In the genomic region with DNA sequence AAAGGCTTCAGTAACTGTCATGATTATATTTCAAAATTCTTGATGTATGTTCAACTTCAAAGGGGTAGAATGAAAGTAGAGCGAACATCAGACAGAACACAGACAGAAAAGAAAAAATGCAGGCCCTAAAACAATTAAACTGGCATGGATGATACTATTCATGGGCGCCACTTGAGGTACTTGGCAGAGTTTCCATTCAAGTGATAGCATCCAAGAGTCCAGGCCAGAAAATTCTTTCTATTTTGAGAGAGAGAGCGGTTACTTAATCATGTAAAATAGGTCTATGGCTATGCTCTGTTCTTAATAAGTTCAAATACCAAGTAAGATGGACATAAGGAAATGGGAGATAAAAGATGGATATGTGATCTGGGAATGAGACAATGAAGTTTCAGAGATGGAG, we compare ENCODE assay signal across 19 cellular contexts. TPM values are rescaled to one million over a fixed set of nuclear protein-coding genes. Genes with fewer than 3 reads are reported as not detected.
DNase-seq lines count a peak whose midpoint lies in the region; ATAC-seq and TF ChIP-seq lines count a peak whose summit lies in the region.
"Had no signal": no experiment of that assay in that cellular context is flagged by ENCODE, and none has a peak within 500 bp of the region (broad histone marks: within the 10 kb centered on the region; RNA-seq: fewer than 3 reads in every experiment).

No MANE protein-coding gene starts in this region.

- 42 to 54% (median 48%) methylated on average over 3 of the region's 3 CpGs for WGBS in heart left ventricle, 4 donors

- no peaks in the 10 kb centered on the region for H3K36me3 ChIP-seq in right atrium auricular region
- H3K36me3 ChIP-seq in heart left ventricle, result no peaks in the 10 kb centered on the region
- no peaks in the 10 kb centered on the region for H3K36me3 ChIP-seq in left ventricle myocardium inferior
- H3K36me3 ChIP-seq in skeletal muscle tissue (ENCODE audit: control insufficient read depth in 3 of 3, insufficient read depth in 3 of 3, low read length in 3 of 3), result no peaks in the 10 kb centered on the region
- no peaks in the 10 kb centered on the region for H3K36me3 ChIP-seq in upper lobe of right lung

- H3K27me3 ChIP-seq in right atrium auricular region (no peaks in the 10 kb centered on the region), heart left ventricle (no peaks in the 10 kb centered on the region), left ventricle myocardium inferior (ENCODE audit: low read depth) (no peaks in the 10 kb centered on the region), skeletal muscle tissue (ENCODE audit: control insufficient read depth in 3 of 3, insufficient read depth in 3 of 3, low read length in 3 of 3) (no peaks in the 10 kb centered on the region), upper lobe of right lung (no peaks in the 10 kb centered on the region)

- no peaks in the 10 kb centered on the region for H3K9me3 ChIP-seq in right atrium auricular region
- H3K9me3 ChIP-seq in heart left ventricle, result no peaks in the 10 kb centered on the region
- no peaks in the 10 kb centered on the region for H3K9me3 ChIP-seq in left ventricle myocardium inferior (replicated peaks)
- H3K9me3 ChIP-seq in skeletal muscle tissue (ENCODE audit: control insufficient read depth in 3 of 3, low read length in 3 of 3), result no peaks in the 10 kb centered on the region
- H3K9me3 ChIP-seq in upper lobe of right lung, result no peaks in the 10 kb centered on the region

- no peak for TF ChIP-seq POLR2A in heart left ventricle (IDR thresholded peaks at IDR 0.05)

- H3K9ac ChIP-seq in skeletal muscle tissue (ENCODE audit: low read depth in 1 of 3, low read length in 3 of 3), result no peak overlapping the region

- ATAC-seq in Right ventricle myocardium inferior, result peak; percentile 74
- ATAC-seq in heart left ventricle, result peak; percentile 79 to 90 (median 88)
- no peak for ATAC-seq in upper lobe of right lung
- ATAC-seq: GM12878, GM23338, HCT116 had no signal

- TF ChIP-seq CTCF in right atrium auricular region (IDR thresholded peaks at IDR 0.05) (no peak), heart left ventricle (IDR thresholded peaks at IDR 0.05) (no peak), left ventricle myocardium inferior (IDR thresholded peaks at IDR 0.05; ENCODE audit: borderline replicate concordance) (no peak), upper lobe of right lung (IDR thresholded peaks at IDR 0.05) (no peak)

- intact Hi-C loops in Right ventricle myocardium inferior (cut with DNase I), result no loop called here
- intact Hi-C loops in heart left ventricle (cut with DNase I), result loop anchor here in 1 of 10 donors (10.0 kb wide), 1 partner anchor 288 kb away; no protein-coding TSS in a partner anchor
- intact Hi-C loops in left ventricle myocardium inferior (cut with micrococcal nuclease), result no loop called here
- intact Hi-C loops in upper lobe of right lung (cut with DNase I), result no loop called here

- DNase-seq in Right ventricle myocardium inferior (ENCODE audit: missing footprints) (no peak), right atrium auricular region (ENCODE audit: low spot score) (no peak), heart left ventricle (peak in 3 of 5 donors; percentile 24 to 44 (median 35)), left ventricle myocardium inferior (no peak), DMS153 (lab: John Stamatoyannopoulos, UW) (no peak), SKM-1 treated with dmso at 0.1 percent for 144 hours (lab: John Stamatoyannopoulos, UW; ENCODE audit: unreplicated experiment) (no peak), upper lobe of right lung (no peak)
- DNase-seq: C1 segment of cervical spinal cord; Calu3; CD4-positive, alpha-beta memory T cell; COR-L47; EL; GDM1; H9 had no signal

- H3K4me1 ChIP-seq in right atrium auricular region, result no peaks in the 10 kb centered on the region
- peaks cover 0 to 33% (median 9%) of the 10 kb centered on the region in 12 donors for H3K4me1 ChIP-seq in heart left ventricle
- H3K4me1 ChIP-seq in left ventricle myocardium inferior, result peaks cover 34% of the 10 kb centered on the region
- peaks cover 3 to 11% (median 4%) of the 10 kb centered on the region in 3 donors for H3K4me1 ChIP-seq in skeletal muscle tissue (ENCODE audit: control insufficient read depth in 3 of 3, insufficient read depth in 3 of 3, low read length in 3 of 3)
- no peaks in the 10 kb centered on the region for H3K4me1 ChIP-seq in upper lobe of right lung

- peak overlapping the region in 1 of 2 donors; percentile 81 for H3K27ac ChIP-seq in right atrium auricular region
- peak overlapping the region in 11 of 12 donors; percentile 4 to 87 (median 70) for H3K27ac ChIP-seq in heart left ventricle
- H3K27ac ChIP-seq in left ventricle myocardium inferior (replicated peaks), result peak overlapping the region; percentile 78
- peak overlapping the region; percentile 29 for H3K27ac ChIP-seq in skeletal muscle tissue (ENCODE audit: low read depth, low read length)
- no peak overlapping the region for H3K27ac ChIP-seq in upper lobe of right lung
- H3K27ac ChIP-seq: 22Rv1 had no signal

- H3K4me3 ChIP-seq in right atrium auricular region (no peak overlapping the region), heart left ventricle (no peak overlapping the region), left ventricle myocardium inferior (no peak overlapping the region), skeletal muscle tissue (ENCODE audit: low read length in 3 of 3) (no peak overlapping the region), upper lobe of right lung (no peak overlapping the region)
- H3K4me3 ChIP-seq: GM12878, GM23338 had no signal

RNA-seq across cellular contexts. Expression of a gene that starts 21.4 kb away (rescaled TPM):
- total RNA-seq in Right ventricle myocardium inferior (12.7 TPM), right atrium auricular region (1 to 10 TPM; 1.7 to 6.3 TPM), heart left ventricle (10 to 100 TPM in 3 of 9 donors, 1 to 10 TPM in 6; 4.7 to 18.8 (median 9.0) TPM), left ventricle myocardium inferior (15.3 TPM), skeletal muscle tissue (4.7 TPM), upper lobe of right lung (3.1 TPM)
- polyA plus RNA-seq in heart left ventricle, result 1 to 10 TPM; 4.0 to 5.2 TPM
- total RNA-seq: CD4-positive, alpha-beta memory T cell; GM12878 had no signal
- polyA plus RNA-seq: CD4-positive, alpha-beta memory T cell; GM12878 had no signal

Comparison
In these comparisons a context has a peak if more than half of its experiments do, and no peak if none do; other contexts are left out.
1. DNase-seq: peak in heart left ventricle (3 of 5); none in Right ventricle myocardium inferior (single experiment), right atrium auricular region (single experiment), left ventricle myocardium inferior (single experiment), DMS153 (single experiment), SKM-1 treated with dmso at 0.1 percent for 144 hours (single experiment) and upper lobe of right lung (single experiment).